ENCODE assay signal across 33 cellular contexts in genomic region chr9:26754494-26755188, GRCh38.
"Had no signal": no experiment of that assay in that cellular context is flagged by ENCODE, and none has a peak within 500 bp of the region (broad histone marks: within the 10 kb centered on the region; RNA-seq: fewer than 3 reads in every experiment).

No MANE protein-coding gene starts in this region.

- H3K4me1 Mint-ChIP-seq: activated CD4-positive, alpha-beta T cell treated with anti-CD3 and anti-CD28 coated beads, Interleukin-2, amount 10 ng/mL, durations not matched to agents 24 days and 14 days; activated naive CD8-positive, alpha-beta T cell treated with anti-CD3 and anti-CD28 coated beads for 36 hours; naive thymus-derived CD4-positive, alpha-beta T cell; stimulated activated memory B cell treated with anti-CD40 and anti-IgM and Interleukin-4, amounts not matched to agents 10 μg/mL and 1 μg/mL and 100 μg/mL, for 72 hours; stimulated activated naive CD8-positive, alpha-beta T cell treated with anti-CD3 and anti-CD28 coated beads, Interleukin-15, amount 100 ng/mL, for 72 hours had no signal

- ATAC-seq: heart right ventricle; left ventricle myocardium superior; naive thymus-derived CD4-positive, alpha-beta T cell; sciatic nerve; stimulated activated memory B cell treated with anti-CD40 and anti-IgM and Interleukin-4, amounts not matched to agents 10 μg/mL and 1 μg/mL and 100 μg/mL, for 72 hours; stimulated activated naive CD8-positive, alpha-beta T cell treated with anti-CD3 and anti-CD28 coated beads, Interleukin-15, amount 100 ng/mL, for 72 hours had no signal

- H3K27me3 ChIP-seq: adrenal gland, ascending aorta, brain microvascular endothelial cell, esophagus muscularis mucosa, heart right ventricle, thyroid gland, upper lobe of left lung, vagina had no signal

- H3K36me3 Mint-ChIP-seq: activated CD4-positive, alpha-beta memory T cell treated with anti-CD3 and anti-CD28 coated beads for 36 hours; activated naive CD8-positive, alpha-beta T cell treated with anti-CD3 and anti-CD28 coated beads for 36 hours; naive thymus-derived CD4-positive, alpha-beta T cell; stimulated activated memory B cell treated with anti-CD40 and anti-IgM and Interleukin-4, amounts not matched to agents 10 μg/mL and 1 μg/mL and 100 μg/mL, for 72 hours had no signal

- H3K27ac Mint-ChIP-seq: activated CD4-positive, alpha-beta memory T cell treated with anti-CD3 and anti-CD28 coated beads for 36 hours; activated CD4-positive, alpha-beta T cell treated with anti-CD3 and anti-CD28 coated beads, Interleukin-2, amount 10 ng/mL, durations not matched to agents 24 days and 14 days; activated naive CD4-positive, alpha-beta T cell treated with anti-CD3 and anti-CD28 coated beads for 36 hours; activated naive CD8-positive, alpha-beta T cell treated with anti-CD3 and anti-CD28 coated beads for 36 hours; activated T-helper 1 cell treated with anti-CD3 and anti-CD28 coated beads, Interleukin-12 subunit alpha, Interleukin-12 subunit beta, Interleukin-2, Interleukin-4 antibody, amounts not matched to agents 30 ng/mL and 10 ng/mL and 1 ng/mL, durations not matched to agents 14 hours and 24 hours and 36 hours; naive thymus-derived CD4-positive, alpha-beta T cell; stimulated activated memory B cell treated with anti-CD40 and anti-IgM and Interleukin-4, amounts not matched to agents 10 μg/mL and 1 μg/mL and 100 μg/mL, for 72 hours; stimulated activated naive CD8-positive, alpha-beta T cell treated with anti-CD3 and anti-CD28 coated beads, Interleukin-15, amount 100 ng/mL, for 72 hours; T-helper 1 cell treated with Interleukin-12 subunit alpha and Interleukin-12 subunit beta and Interleukin-4 antibody, amounts not matched to agents 30 μg/mL and 1 μg/mL, for 36 hours had no signal

- H3K27me3 Mint-ChIP-seq: activated CD4-positive, alpha-beta T cell treated with anti-CD3 and anti-CD28 coated beads, Interleukin-2, amount 10 ng/mL, durations not matched to agents 24 days and 14 days; activated naive CD8-positive, alpha-beta T cell treated with anti-CD3 and anti-CD28 coated beads for 36 hours; stimulated activated memory B cell treated with anti-CD40 and anti-IgM and Interleukin-4, amounts not matched to agents 10 μg/mL and 1 μg/mL and 100 μg/mL, for 72 hours had no signal

- DNase-seq: activated CD4-positive, alpha-beta memory T cell treated with anti-CD3 and anti-CD28 coated beads for 36 hours; activated CD4-positive, alpha-beta T cell treated with anti-CD3 and anti-CD28 coated beads, Interleukin-2, amount 10 ng/mL, durations not matched to agents 24 days and 14 days; activated CD4-positive, CD25-positive, alpha-beta regulatory T cell treated with anti-CD3 and anti-CD28 coated beads, Interleukin-2, amount 50 U/mL, for 72 hours; activated CD8-positive, alpha-beta memory T cell treated with anti-CD3 and anti-CD28 coated beads, Interleukin-2, amount 50 U/mL, for 4 hours; activated effector memory CD4-positive, alpha-beta T cell treated with anti-CD3 and anti-CD28 coated beads, Interleukin-2, amount 50 U/mL, for 16 hours; activated naive CD4-positive, alpha-beta T cell treated with anti-CD3 and anti-CD28 coated beads for 36 hours; activated naive CD8-positive, alpha-beta T cell treated with anti-CD3 and anti-CD28 coated beads for 36 hours; activated T-cell treated with anti-CD3 and anti-CD28 coated beads, Interleukin-2, amount 50 U/mL, for 1 hour; adrenal gland; brain microvascular endothelial cell; cortex of kidney; foreskin melanocyte; heart right ventricle; left ventricle myocardium superior; mammary epithelial cell; naive thymus-derived CD4-positive, alpha-beta T cell; stimulated activated CD4-positive, alpha-beta T cell treated with anti-CD3 and anti-CD28 coated beads, Interleukin-12 subunit alpha, Interleukin-12 subunit beta, amount 100 ng/mL, for 4 hours; stimulated activated CD4-positive, alpha-beta T cell treated with anti-CD3 and anti-CD28 coated beads, Interleukin-4, amount 100 ng/mL, for 24 hours; stimulated activated naive CD8-positive, alpha-beta T cell treated with anti-CD3 and anti-CD28 coated beads, Interleukin-15, amount 100 ng/mL, for 72 hours; SW 1271; T1000; thyroid gland; upper lobe of left lung; WERI-Rb-1 had no signal

- H3K9me3 ChIP-seq: adrenal gland, ascending aorta, esophagus muscularis mucosa, heart right ventricle, thyroid gland, upper lobe of left lung, vagina had no signal

- H3K36me3 ChIP-seq: adrenal gland, ascending aorta, brain microvascular endothelial cell, esophagus muscularis mucosa, heart right ventricle, thyroid gland, upper lobe of left lung, vagina, WERI-Rb-1 had no signal

- H3K9me3 Mint-ChIP-seq: activated CD4-positive, alpha-beta memory T cell treated with anti-CD3 and anti-CD28 coated beads for 36 hours; activated CD4-positive, alpha-beta T cell treated with anti-CD3 and anti-CD28 coated beads, Interleukin-2, amount 10 ng/mL, durations not matched to agents 24 days and 14 days; activated naive CD4-positive, alpha-beta T cell treated with anti-CD3 and anti-CD28 coated beads for 36 hours; activated naive CD8-positive, alpha-beta T cell treated with anti-CD3 and anti-CD28 coated beads for 36 hours; activated T-helper 1 cell treated with anti-CD3 and anti-CD28 coated beads, Interleukin-12 subunit alpha, Interleukin-12 subunit beta, Interleukin-2, Interleukin-4 antibody, amounts not matched to agents 30 ng/mL and 10 ng/mL and 1 ng/mL, durations not matched to agents 14 hours and 24 hours and 36 hours; naive thymus-derived CD4-positive, alpha-beta T cell; stimulated activated memory B cell treated with anti-CD40 and anti-IgM and Interleukin-4, amounts not matched to agents 10 μg/mL and 1 μg/mL and 100 μg/mL, for 72 hours; stimulated activated naive CD8-positive, alpha-beta T cell treated with anti-CD3 and anti-CD28 coated beads, Interleukin-15, amount 100 ng/mL, for 72 hours; T-helper 1 cell treated with Interleukin-12 subunit alpha and Interleukin-12 subunit beta and Interleukin-4 antibody, amounts not matched to agents 30 μg/mL and 1 μg/mL, for 36 hours had no signal

- H3K27ac ChIP-seq: adrenal gland, ascending aorta, brain microvascular endothelial cell, esophagus muscularis mucosa, heart right ventricle, skin epidermis, thyroid gland, upper lobe of left lung, vagina, WERI-Rb-1 had no signal

- H3K4me3 Mint-ChIP-seq: activated CD4-positive, alpha-beta memory T cell treated with anti-CD3 and anti-CD28 coated beads for 36 hours; activated CD4-positive, alpha-beta T cell treated with anti-CD3 and anti-CD28 coated beads, Interleukin-2, amount 10 ng/mL, durations not matched to agents 24 days and 14 days; activated naive CD4-positive, alpha-beta T cell treated with anti-CD3 and anti-CD28 coated beads for 36 hours; activated naive CD8-positive, alpha-beta T cell treated with anti-CD3 and anti-CD28 coated beads for 36 hours; activated T-helper 1 cell treated with anti-CD3 and anti-CD28 coated beads, Interleukin-12 subunit alpha, Interleukin-12 subunit beta, Interleukin-2, Interleukin-4 antibody, amounts not matched to agents 30 ng/mL and 10 ng/mL and 1 ng/mL, durations not matched to agents 14 hours and 24 hours and 36 hours; naive thymus-derived CD4-positive, alpha-beta T cell; neural crest cell; stimulated activated memory B cell treated with anti-CD40 and anti-IgM and Interleukin-4, amounts not matched to agents 10 μg/mL and 1 μg/mL and 100 μg/mL, for 72 hours; stimulated activated naive CD8-positive, alpha-beta T cell treated with anti-CD3 and anti-CD28 coated beads, Interleukin-15, amount 100 ng/mL, for 72 hours; T-helper 1 cell treated with Interleukin-12 subunit alpha and Interleukin-12 subunit beta and Interleukin-4 antibody, amounts not matched to agents 30 μg/mL and 1 μg/mL, for 36 hours had no signal

- H3K4me3 ChIP-seq: adrenal gland, ascending aorta, esophagus muscularis mucosa, heart right ventricle, skin epidermis, thyroid gland, upper lobe of left lung, vagina had no signal

- H3K4me1 ChIP-seq: adrenal gland, ascending aorta, esophagus muscularis mucosa, heart right ventricle, thyroid gland, upper lobe of left lung, vagina had no signal
